In genomic region chr2:16032282-16033031, GRCh38 we compare ENCODE assay signal across 14 cellular contexts.
DNase-seq lines count a peak whose midpoint lies in the region; ATAC-seq and TF ChIP-seq lines count a peak whose summit lies in the region.
"Had no signal": no experiment of that assay in that cellular context is flagged by ENCODE, and none has a peak within 500 bp of the region (broad histone marks: within the 10 kb centered on the region; RNA-seq: fewer than 3 reads in every experiment).

No MANE protein-coding gene starts in this region.

- no peak overlapping the region for H2BK12ac ChIP-seq in neuronal stem cell (ENCODE audit: low read length)

- no peaks in the 10 kb centered on the region for H3K9me3 Mint-ChIP-seq in neural crest cell
- H3K9me3 Mint-ChIP-seq: CD4-positive, alpha-beta T cell; CD8-positive, alpha-beta T cell had no signal

- no peak overlapping the region for H4K91ac ChIP-seq in neuronal stem cell (ENCODE audit: low read depth, low read length, poor library complexity)

- no peak overlapping the region for H3K14ac ChIP-seq in neuronal stem cell (ENCODE audit: low read length)

- H3K27ac Mint-ChIP-seq in neural crest cell (ENCODE audit: unreplicated experiment), result peak overlapping the region; percentile 78
- H3K27ac Mint-ChIP-seq: CD4-positive, alpha-beta T cell; CD8-positive, alpha-beta T cell had no signal

- H3K36me3 ChIP-seq in neuronal stem cell (replicated peaks in 1 of 2; ENCODE audit: control insufficient read depth in 2 of 2, insufficient read depth in 2 of 2, low read length in 2 of 2) (no peaks in the 10 kb centered on the region), mucosa of descending colon (ENCODE audit: low read depth) (no peaks in the 10 kb centered on the region)
- H3K36me3 ChIP-seq: BLaER1 treated with 17β-estradiol and CSF1 and Interleukin-3, amounts not matched to agents 10 nM and 100 nM had no signal

- no CpG with 5 or more reads among the region's 11 CpGs for WGBS in neuronal stem cell (ENCODE audit: extremely low coverage in 2 of 2, insufficient read length in 2 of 2, insufficient replicate concordance in 1 of 2), 2 donors

- no peaks in the 10 kb centered on the region for H3K36me3 Mint-ChIP-seq in neural crest cell (ENCODE audit: low read depth)
- H3K36me3 Mint-ChIP-seq: CD8-positive, alpha-beta T cell had no signal

- no peak overlapping the region for H2BK5ac ChIP-seq in neuronal stem cell (ENCODE audit: low read length)

- no peak overlapping the region for H2BK120ac ChIP-seq in neuronal stem cell (ENCODE audit: low read depth, low read length)

- H4K8ac ChIP-seq in neuronal stem cell (ENCODE audit: low read depth, low read length), result no peak overlapping the region

- peak overlapping the region; percentile 80 for H2AK5ac ChIP-seq in neuronal stem cell (ENCODE audit: low read depth, low read length)

- TF ChIP-seq CTCF in neural crest cell (conservative IDR thresholded peaks at IDR 0.05), result no peak
- no peak for TF ChIP-seq CTCF in mucosa of descending colon (IDR thresholded peaks at IDR 0.05)

- H3K9me3 ChIP-seq in neuronal stem cell (replicated peaks in 1 of 2; ENCODE audit: control insufficient read depth in 2 of 2, insufficient read depth in 1 of 2, low read depth in 1 of 2, low read length in 2 of 2), result no peaks in the 10 kb centered on the region
- H3K9me3 ChIP-seq in mucosa of descending colon, result no peaks in the 10 kb centered on the region
- H3K9me3 ChIP-seq: BLaER1 treated with 17β-estradiol and CSF1 and Interleukin-3, amounts not matched to agents 10 nM and 100 nM had no signal

- H3K4me3 ChIP-seq in neuronal stem cell (ENCODE audit: low read length in 2 of 2), result no peak overlapping the region
- H3K4me3 ChIP-seq in mucosa of descending colon, result no peak overlapping the region
- H3K4me3 ChIP-seq: BLaER1 treated with 17β-estradiol and CSF1 and Interleukin-3, amounts not matched to agents 10 nM and 100 nM had no signal

- H2BK15ac ChIP-seq in neuronal stem cell (ENCODE audit: low read length), result no peak overlapping the region

- no peak overlapping the region for H3K23ac ChIP-seq in neuronal stem cell (ENCODE audit: low read depth, low read length, poor library complexity)

- peaks cover 26 to 38% of the 10 kb centered on the region in 2 donors for H3K4me1 ChIP-seq in neuronal stem cell (ENCODE audit: control insufficient read depth in 2 of 2, insufficient read depth in 1 of 2, low read depth in 1 of 2, low read length in 2 of 2)
- no peaks in the 10 kb centered on the region for H3K4me1 ChIP-seq in mucosa of descending colon (ENCODE audit: low read depth)

- H3K18ac ChIP-seq in neuronal stem cell (ENCODE audit: low read length), result no peak overlapping the region

- peak; percentile 94 for DNase-seq in SK-N-DZ (ENCODE audit: low spot score)
- DNase-seq in neural crest cell (ENCODE audit: low read depth, low spot score), result no peak
- no peak for DNase-seq in neuronal stem cell (ENCODE audit: low spot score)
- no peak for DNase-seq in NCI-H2029 treated with DMSO at 0.1 percent for 48 hours (lab: John Stamatoyannopoulos, UW)
- DNase-seq in mucosa of descending colon, result no peak
- DNase-seq in NCI-H2081 (lab: John Stamatoyannopoulos, UW), result no peak
- DNase-seq: 8988T; ACHN; Caco-2; CD4-positive, alpha-beta T cell; CD8-positive, alpha-beta T cell; GF-D8 had no signal

- intact Hi-C loops in mucosa of descending colon (cut with DNase I, micrococcal nuclease), result no loop called here

- H3K9ac ChIP-seq in neuronal stem cell (ENCODE audit: low read depth, low read length, poor library complexity), result no peak overlapping the region
- H3K9ac ChIP-seq: BLaER1 treated with 17β-estradiol and CSF1 and Interleukin-3, amounts not matched to agents 10 nM and 100 nM had no signal

- H3K4me1 Mint-ChIP-seq in neural crest cell, result peaks cover 76% of the 10 kb centered on the region

- no peaks in the 10 kb centered on the region for H3K27me3 Mint-ChIP-seq in neural crest cell (ENCODE audit: low read depth)
- H3K27me3 Mint-ChIP-seq: CD4-positive, alpha-beta T cell had no signal

- H3K79me1 ChIP-seq in neuronal stem cell (ENCODE audit: low read depth, low read length), result no peaks in the 10 kb centered on the region

- no peak overlapping the region for H3K4ac ChIP-seq in neuronal stem cell (ENCODE audit: low read length)

- no peak overlapping the region for H2AFZ ChIP-seq in neuronal stem cell (ENCODE audit: low read length)

- no peak overlapping the region for H3K27ac ChIP-seq in neuronal stem cell (replicated peaks; ENCODE audit: low read length)
- H3K27ac ChIP-seq: BLaER1 treated with 17β-estradiol and CSF1 and Interleukin-3, amounts not matched to agents 10 nM and 100 nM had no signal

- no peak for ATAC-seq in GM18858 (IDR thresholded peaks at IDR 0.05; ENCODE audit: unreplicated experiment)
- no peak for ATAC-seq in mucosa of descending colon
- ATAC-seq: CD8-positive, alpha-beta T cell had no signal

- peaks cover 0 to 8% (median 0%) of the 10 kb centered on the region in 3 experiments for H3K27me3 ChIP-seq in neuronal stem cell (ENCODE audit: control insufficient read depth in 3 of 3, insufficient read depth in 3 of 3, low read depth in 1 of 3, low read length in 3 of 3)
- H3K27me3 ChIP-seq: BLaER1 treated with 17β-estradiol and CSF1 and Interleukin-3, amounts not matched to agents 10 nM and 100 nM had no signal

- H3K4me3 Mint-ChIP-seq in neural crest cell, result no peak overlapping the region
- H3K4me3 Mint-ChIP-seq: CD4-positive, alpha-beta T cell; CD8-positive, alpha-beta T cell had no signal

- H3K4me2 ChIP-seq in neuronal stem cell (ENCODE audit: insufficient read depth, low read length, poor library complexity, severe bottlenecking), result no peak overlapping the region
- H3K4me2 ChIP-seq: BLaER1 treated with 17β-estradiol and CSF1 and Interleukin-3, amounts not matched to agents 10 nM and 100 nM had no signal
